Comparison of ENCODE assay signal across 18 cellular contexts in genomic region chr11:124754710-124755109, GRCh38. TPM values are rescaled to one million over a fixed set of nuclear protein-coding genes. Genes with fewer than 3 reads are reported as not detected.
"Had no signal": no experiment of that assay in that cellular context is flagged by ENCODE, and none has a peak within 500 bp of the region (broad histone marks: within the 10 kb centered on the region; RNA-seq: fewer than 3 reads in every experiment).

No MANE protein-coding gene starts in this region.

- H3K27me3 ChIP-seq: testis had no signal

- FAIRE-seq: kidney had no signal

- H2AFZ ChIP-seq: parathyroid adenoma had no signal

- H3K9me3 ChIP-seq: left lung, mucosa of descending colon, neutrophil, spleen, testis had no signal

- H3K27ac ChIP-seq: foreskin keratinocyte, neutrophil, parathyroid adenoma, spleen, testis had no signal

- H3K4me3 ChIP-seq: left lung, mucosa of descending colon, spleen, testis had no signal

- H3K27ac Mint-ChIP-seq: activated CD4-positive, alpha-beta T cell treated with anti-CD3 and anti-CD28 coated beads for 36 hours; activated CD8-positive, alpha-beta memory T cell treated with anti-CD3 and anti-CD28 coated beads, Interleukin-2, amount 10 ng/mL, durations not matched to agents 7 days and 5 days; activated naive CD8-positive, alpha-beta T cell; stimulated activated memory B cell treated with anti-CD40 and anti-IgM and Interleukin-4, amounts not matched to agents 10 μg/mL and 1 μg/mL and 100 μg/mL, for 72 hours had no signal

- ATAC-seq: activated CD4-positive, alpha-beta T cell treated with anti-CD3 and anti-CD28 coated beads for 36 hours; activated CD8-positive, alpha-beta memory T cell treated with anti-CD3 and anti-CD28 coated beads, Interleukin-2, amount 10 ng/mL, durations not matched to agents 7 days and 5 days; foreskin keratinocyte; left lung; mucosa of descending colon; stimulated activated memory B cell treated with anti-CD40 and anti-IgM and Interleukin-4, amounts not matched to agents 10 μg/mL and 1 μg/mL and 100 μg/mL, for 72 hours had no signal

- DNase-seq: activated CD4-positive, alpha-beta T cell treated with anti-CD3 and anti-CD28 coated beads for 36 hours; activated CD4-positive, alpha-beta T cell treated with anti-CD3 and anti-CD28 coated beads, Interleukin-2, amount 50 U/mL, for 48 hours; activated CD8-positive, alpha-beta memory T cell treated with anti-CD3 and anti-CD28 coated beads, Interleukin-2, amount 10 ng/mL, durations not matched to agents 7 days and 5 days; foreskin keratinocyte; glutamatergic neuron; hypothalamus; kidney; left lung; mucosa of descending colon; naive B cell; spleen; stimulated activated CD4-positive, alpha-beta T cell treated with anti-CD3 and anti-CD28 coated beads, Interleukin-4, amount 100 ng/mL, for 4 hours; testis had no signal

- H3K4me3 Mint-ChIP-seq: activated CD4-positive, alpha-beta T cell treated with anti-CD3 and anti-CD28 coated beads for 36 hours; activated CD8-positive, alpha-beta memory T cell treated with anti-CD3 and anti-CD28 coated beads, Interleukin-2, amount 10 ng/mL, durations not matched to agents 7 days and 5 days; activated naive CD8-positive, alpha-beta T cell; naive B cell; stimulated activated memory B cell treated with anti-CD40 and anti-IgM and Interleukin-4, amounts not matched to agents 10 μg/mL and 1 μg/mL and 100 μg/mL, for 72 hours had no signal

- H3K9ac ChIP-seq: parathyroid adenoma had no signal

- H3K36me3 ChIP-seq: neutrophil, spleen had no signal

- H3K36me3 Mint-ChIP-seq: activated CD8-positive, alpha-beta memory T cell treated with anti-CD3 and anti-CD28 coated beads, Interleukin-2, amount 10 ng/mL, durations not matched to agents 7 days and 5 days; activated naive CD8-positive, alpha-beta T cell; stimulated activated memory B cell treated with anti-CD40 and anti-IgM and Interleukin-4, amounts not matched to agents 10 μg/mL and 1 μg/mL and 100 μg/mL, for 72 hours had no signal

- H3K79me2 ChIP-seq: parathyroid adenoma had no signal

- H3K4me1 ChIP-seq: foreskin keratinocyte, parathyroid adenoma had no signal

- H3K9me3 Mint-ChIP-seq: naive B cell; stimulated activated memory B cell treated with anti-CD40 and anti-IgM and Interleukin-4, amounts not matched to agents 10 μg/mL and 1 μg/mL and 100 μg/mL, for 72 hours had no signal

RNA-seq across cellular contexts. Expression of gene VSIG2, which starts 2.7 kb away (rescaled TPM):
- total RNA-seq: activated CD4-positive, alpha-beta T cell treated with anti-CD3 and anti-CD28 coated beads for 36 hours; activated CD8-positive, alpha-beta memory T cell treated with anti-CD3 and anti-CD28 coated beads, Interleukin-2, amount 10 ng/mL, durations not matched to agents 7 days and 5 days; fibroblast of lung; foreskin keratinocyte had no signal
- polyA plus RNA-seq: fibroblast of lung, foreskin keratinocyte had no signal

RNA-seq across cellular contexts. Expression of gene ESAM, which starts 7.4 kb away (rescaled TPM):
- total RNA-seq: foreskin keratinocyte had no signal
- polyA plus RNA-seq: foreskin keratinocyte had no signal
